ENCODE assay signal across 26 cellular contexts in the genomic region with DNA sequence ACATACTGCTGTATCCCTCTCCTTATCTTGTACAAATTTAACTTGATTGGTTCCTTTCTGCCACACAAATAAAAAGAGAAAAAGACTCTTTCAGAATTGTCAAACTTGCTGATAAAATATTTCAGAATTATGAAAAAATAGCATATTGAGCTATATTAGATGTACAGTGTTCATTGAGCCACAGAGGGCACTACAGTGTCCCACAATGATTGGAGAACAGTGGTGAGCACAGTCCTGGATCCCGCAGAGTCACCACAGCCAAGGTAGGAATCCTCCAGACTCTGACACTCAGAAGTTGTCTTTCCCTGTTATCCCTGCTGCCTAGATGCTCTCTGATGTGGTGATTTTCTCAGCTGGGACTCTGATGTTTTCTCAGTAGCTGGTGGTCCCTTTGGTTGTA.
"Had no signal": no experiment of that assay in that cellular context is flagged by ENCODE, and none has a peak within 500 bp of the region (broad histone marks: within the 10 kb centered on the region; RNA-seq: fewer than 3 reads in every experiment).

No MANE protein-coding gene starts in this region.

- H3K4me3 ChIP-seq: left ventricle myocardium inferior, lung, pancreas, prostate gland, sigmoid colon, spleen, suprapubic skin, tibial nerve, upper lobe of left lung, vagina had no signal

- H3K4me1 ChIP-seq: left ventricle myocardium inferior, prostate gland, sigmoid colon, spleen, suprapubic skin, tibial nerve, upper lobe of left lung, vagina had no signal

- DNase-seq: hippocampal formation; kidney; left colon; left ventricle myocardium inferior; naive thymus-derived CD8-positive, alpha-beta T cell; nucleus accumbens; pancreas; posterior cingulate gyrus; retina; right cardiac atrium; sigmoid colon; small intestine; spleen; stimulated activated CD4-positive, alpha-beta T cell treated with anti-CD3 and anti-CD28 coated beads, Interleukin-4, amount 100 ng/mL, for 24 hours; stimulated activated naive CD4-positive, alpha-beta T cell; upper lobe of left lung had no signal

- H3K4me3 Mint-ChIP-seq: memory B cell; naive thymus-derived CD8-positive, alpha-beta T cell; nephron; neural crest cell; stimulated activated effector memory CD8-positive, alpha-beta T cell treated with anti-CD3 and anti-CD28 coated beads, Interleukin-12 subunit alpha, Interleukin-12 subunit beta, amount 100 ng/mL, for 72 hours; stimulated activated naive CD8-positive, alpha-beta T cell treated with anti-CD3 and anti-CD28 coated beads, Interleukin-15, Interleukin-2, amounts not matched to agents 100 ng/mL and 50 ng/mL, for 24 hours had no signal

- H3K27me3 Mint-ChIP-seq: memory B cell; naive thymus-derived CD8-positive, alpha-beta T cell; stimulated activated naive CD8-positive, alpha-beta T cell treated with anti-CD3 and anti-CD28 coated beads, Interleukin-15, Interleukin-2, amounts not matched to agents 100 ng/mL and 50 ng/mL, for 24 hours had no signal

- H3K9me3 Mint-ChIP-seq: memory B cell; neural crest cell; stimulated activated effector memory CD8-positive, alpha-beta T cell treated with anti-CD3 and anti-CD28 coated beads, Interleukin-12 subunit alpha, Interleukin-12 subunit beta, amount 100 ng/mL, for 72 hours; stimulated activated naive CD8-positive, alpha-beta T cell treated with anti-CD3 and anti-CD28 coated beads, Interleukin-15, Interleukin-2, amounts not matched to agents 100 ng/mL and 50 ng/mL, for 24 hours had no signal

- H3K27ac Mint-ChIP-seq: memory B cell; naive thymus-derived CD8-positive, alpha-beta T cell; nephron; stimulated activated effector memory CD8-positive, alpha-beta T cell treated with anti-CD3 and anti-CD28 coated beads, Interleukin-12 subunit alpha, Interleukin-12 subunit beta, amount 100 ng/mL, for 72 hours; stimulated activated naive CD8-positive, alpha-beta T cell treated with anti-CD3 and anti-CD28 coated beads, Interleukin-15, Interleukin-2, amounts not matched to agents 100 ng/mL and 50 ng/mL, for 24 hours had no signal

- H3K9me3 ChIP-seq: left ventricle myocardium inferior, pancreas, prostate gland, sigmoid colon, spleen, suprapubic skin, tibial nerve, upper lobe of left lung, vagina had no signal

- H3K27me3 ChIP-seq: pancreas, sigmoid colon, spleen, suprapubic skin, tibial nerve, upper lobe of left lung, vagina had no signal

- FAIRE-seq: kidney, pancreas, small intestine had no signal

- ATAC-seq: left colon; naive thymus-derived CD8-positive, alpha-beta T cell; right cardiac atrium; stimulated activated effector memory CD8-positive, alpha-beta T cell treated with anti-CD3 and anti-CD28 coated beads, Interleukin-12 subunit alpha, Interleukin-12 subunit beta, amount 100 ng/mL, for 72 hours had no signal

- H3K4me1 Mint-ChIP-seq: memory B cell; naive thymus-derived CD8-positive, alpha-beta T cell; nephron; stimulated activated effector memory CD8-positive, alpha-beta T cell treated with anti-CD3 and anti-CD28 coated beads, Interleukin-12 subunit alpha, Interleukin-12 subunit beta, amount 100 ng/mL, for 72 hours had no signal

- H3K36me3 Mint-ChIP-seq: memory B cell; naive thymus-derived CD8-positive, alpha-beta T cell; stimulated activated effector memory CD8-positive, alpha-beta T cell treated with anti-CD3 and anti-CD28 coated beads, Interleukin-12 subunit alpha, Interleukin-12 subunit beta, amount 100 ng/mL, for 72 hours had no signal

- H3K36me3 ChIP-seq: left ventricle myocardium inferior, pancreas, prostate gland, sigmoid colon, spleen, suprapubic skin, tibial nerve, upper lobe of left lung, vagina had no signal

- H3K27ac ChIP-seq: left ventricle myocardium inferior, pancreas, prostate gland, sigmoid colon, spleen, suprapubic skin, tibial nerve, upper lobe of left lung, vagina had no signal
